In the genomic region with DNA sequence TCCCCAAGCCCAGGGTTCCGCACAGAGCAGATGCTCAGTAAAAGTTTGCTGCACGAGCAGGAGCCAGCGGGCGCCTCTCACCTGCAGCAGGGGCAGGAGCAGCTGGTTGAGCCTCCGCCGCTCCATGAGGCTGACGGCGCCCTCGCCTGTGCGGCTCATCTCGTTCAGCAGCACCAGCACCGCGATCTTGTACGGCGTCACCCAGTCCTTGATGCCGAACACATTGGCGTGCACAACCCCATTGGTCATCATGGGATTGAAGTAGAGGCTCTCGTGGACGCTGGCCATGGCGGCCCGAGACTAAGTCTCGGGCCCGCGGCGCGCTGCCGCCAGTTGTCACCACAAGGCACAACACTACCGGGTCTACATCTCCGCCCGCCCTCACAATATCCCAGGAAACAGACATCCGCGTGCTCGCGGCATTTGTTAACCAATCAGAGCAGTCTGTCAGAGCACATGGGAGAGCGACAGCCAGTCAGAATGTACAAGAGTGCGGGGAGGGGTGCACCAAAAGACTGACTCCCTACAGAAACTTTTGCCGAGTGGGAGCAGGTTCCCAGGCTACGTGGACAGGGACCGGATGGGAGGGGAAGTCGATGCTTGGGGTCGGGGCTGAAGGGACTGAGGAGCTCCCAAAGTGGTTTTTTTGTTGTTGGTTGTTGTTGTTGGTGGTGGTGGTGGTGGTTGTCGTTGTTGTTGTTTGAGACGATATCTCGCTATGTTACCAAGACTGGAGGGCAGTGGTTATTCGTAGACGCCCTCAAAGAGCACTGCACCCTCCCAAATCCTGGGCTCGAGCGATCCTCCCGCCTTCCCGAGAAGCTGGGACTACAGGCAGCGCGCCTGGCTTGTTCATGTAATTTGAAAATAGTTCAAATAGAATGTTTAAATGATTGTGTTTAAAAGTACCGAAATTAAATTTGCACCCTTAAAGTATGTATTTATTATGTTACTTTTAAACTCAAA, we compare ENCODE assay signal across 1 cellular context.
TF ChIP-seq lines count a peak whose summit lies in the region.

A gene with protein sequence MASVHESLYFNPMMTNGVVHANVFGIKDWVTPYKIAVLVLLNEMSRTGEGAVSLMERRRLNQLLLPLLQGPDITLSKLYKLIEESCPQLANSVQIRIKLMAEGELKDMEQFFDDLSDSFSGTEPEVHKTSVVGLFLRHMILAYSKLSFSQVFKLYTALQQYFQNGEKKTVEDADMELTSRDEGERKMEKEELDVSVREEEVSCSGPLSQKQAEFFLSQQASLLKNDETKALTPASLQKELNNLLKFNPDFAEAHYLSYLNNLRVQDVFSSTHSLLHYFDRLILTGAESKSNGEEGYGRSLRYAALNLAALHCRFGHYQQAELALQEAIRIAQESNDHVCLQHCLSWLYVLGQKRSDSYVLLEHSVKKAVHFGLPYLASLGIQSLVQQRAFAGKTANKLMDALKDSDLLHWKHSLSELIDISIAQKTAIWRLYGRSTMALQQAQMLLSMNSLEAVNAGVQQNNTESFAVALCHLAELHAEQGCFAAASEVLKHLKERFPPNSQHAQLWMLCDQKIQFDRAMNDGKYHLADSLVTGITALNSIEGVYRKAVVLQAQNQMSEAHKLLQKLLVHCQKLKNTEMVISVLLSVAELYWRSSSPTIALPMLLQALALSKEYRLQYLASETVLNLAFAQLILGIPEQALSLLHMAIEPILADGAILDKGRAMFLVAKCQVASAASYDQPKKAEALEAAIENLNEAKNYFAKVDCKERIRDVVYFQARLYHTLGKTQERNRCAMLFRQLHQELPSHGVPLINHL (minus strand): TSS at position 359 of the 966 bp plus-strand sequence. CDS start 71 bp downstream, at position 288.

TF ChIP-seq in HepG2, 621 proteins besides CTCF, POLR2A, EP300 and RAD21 (continued from another document and continues in another):
- TF ChIP-seq, protein P1, sequence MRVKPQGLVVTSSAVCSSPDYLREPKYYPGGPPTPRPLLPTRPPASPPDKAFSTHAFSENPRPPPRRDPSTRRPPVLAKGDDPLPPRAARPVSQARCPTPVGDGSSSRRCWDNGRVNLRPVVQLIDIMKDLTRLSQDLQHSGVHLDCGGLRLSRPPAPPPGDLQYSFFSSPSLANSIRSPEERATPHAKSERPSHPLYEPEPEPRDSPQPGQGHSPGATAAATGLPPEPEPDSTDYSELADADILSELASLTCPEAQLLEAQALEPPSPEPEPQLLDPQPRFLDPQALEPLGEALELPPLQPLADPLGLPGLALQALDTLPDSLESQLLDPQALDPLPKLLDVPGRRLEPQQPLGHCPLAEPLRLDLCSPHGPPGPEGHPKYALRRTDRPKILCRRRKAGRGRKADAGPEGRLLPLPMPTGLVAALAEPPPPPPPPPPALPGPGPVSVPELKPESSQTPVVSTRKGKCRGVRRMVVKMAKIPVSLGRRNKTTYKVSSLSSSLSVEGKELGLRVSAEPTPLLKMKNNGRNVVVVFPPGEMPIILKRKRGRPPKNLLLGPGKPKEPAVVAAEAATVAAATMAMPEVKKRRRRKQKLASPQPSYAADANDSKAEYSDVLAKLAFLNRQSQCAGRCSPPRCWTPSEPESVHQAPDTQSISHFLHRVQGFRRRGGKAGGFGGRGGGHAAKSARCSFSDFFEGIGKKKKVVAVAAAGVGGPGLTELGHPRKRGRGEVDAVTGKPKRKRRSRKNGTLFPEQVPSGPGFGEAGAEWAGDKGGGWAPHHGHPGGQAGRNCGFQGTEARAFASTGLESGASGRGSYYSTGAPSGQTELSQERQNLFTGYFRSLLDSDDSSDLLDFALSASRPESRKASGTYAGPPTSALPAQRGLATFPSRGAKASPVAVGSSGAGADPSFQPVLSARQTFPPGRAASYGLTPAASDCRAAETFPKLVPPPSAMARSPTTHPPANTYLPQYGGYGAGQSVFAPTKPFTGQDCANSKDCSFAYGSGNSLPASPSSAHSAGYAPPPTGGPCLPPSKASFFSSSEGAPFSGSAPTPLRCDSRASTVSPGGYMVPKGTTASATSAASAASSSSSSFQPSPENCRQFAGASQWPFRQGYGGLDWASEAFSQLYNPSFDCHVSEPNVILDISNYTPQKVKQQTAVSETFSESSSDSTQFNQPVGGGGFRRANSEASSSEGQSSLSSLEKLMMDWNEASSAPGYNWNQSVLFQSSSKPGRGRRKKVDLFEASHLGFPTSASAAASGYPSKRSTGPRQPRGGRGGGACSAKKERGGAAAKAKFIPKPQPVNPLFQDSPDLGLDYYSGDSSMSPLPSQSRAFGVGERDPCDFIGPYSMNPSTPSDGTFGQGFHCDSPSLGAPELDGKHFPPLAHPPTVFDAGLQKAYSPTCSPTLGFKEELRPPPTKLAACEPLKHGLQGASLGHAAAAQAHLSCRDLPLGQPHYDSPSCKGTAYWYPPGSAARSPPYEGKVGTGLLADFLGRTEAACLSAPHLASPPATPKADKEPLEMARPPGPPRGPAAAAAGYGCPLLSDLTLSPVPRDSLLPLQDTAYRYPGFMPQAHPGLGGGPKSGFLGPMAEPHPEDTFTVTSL (CRISPR knock-in tag; IDR thresholded peaks at IDR 0.05; ENCODE audit: borderline replicate concordance) = no peak
- TF ChIP-seq ZSCAN9 (CRISPR knock-in tag; IDR thresholded peaks at IDR 0.05; ENCODE audit: borderline replicate concordance) (peak; percentile 50; the same call in 1 of the 2 replicates), PAX8 (CRISPR knock-in tag; IDR thresholded peaks at IDR 0.05; ENCODE audit: borderline replicate concordance) (peak; percentile 86; the same call in 1 of the 2 replicates), ZSCAN29 (CRISPR knock-in tag; conservative IDR thresholded peaks at IDR 0.05) (no peak), AKAP8 (CRISPR knock-in tag; IDR thresholded peaks at IDR 0.05) (peak; percentile 62; the same call in 1 of the 2 replicates), ZMYM3 (CRISPR knock-in tag; IDR thresholded peaks at IDR 0.05) (peak; percentile 79), ZNF781 (CRISPR knock-in tag; IDR thresholded peaks at IDR 0.05; ENCODE audit: borderline replicate concordance, not compliant biosample characterization) (no peak), NFYC (CRISPR knock-in tag; IDR thresholded peaks at IDR 0.05) (peak; percentile 98), CBX2 (IDR thresholded peaks at IDR 0.05; ENCODE audit: low read depth, low read length) (no peak; the same call in 1 of the 2 replicates), CBX2 (CRISPR knock-in tag; IDR thresholded peaks at IDR 0.05; ENCODE audit: low read depth) (no peak), ZNF101 (CRISPR knock-in tag; IDR thresholded peaks at IDR 0.05; ENCODE audit: borderline replicate concordance, low read depth) (no peak), ADNP (CRISPR knock-in tag; IDR thresholded peaks at IDR 0.05) (no peak), ZNF282 (IDR thresholded peaks at IDR 0.05; ENCODE audit: partially characterized antibody) (no peak), ATRX (CRISPR knock-in tag; IDR thresholded peaks at IDR 0.05; ENCODE audit: borderline replicate concordance) (no peak), SALL2 (CRISPR knock-in tag; IDR thresholded peaks at IDR 0.05) (peak; percentile 59; the same call in 1 of the 2 replicates), PLRG1 (conservative IDR thresholded peaks at IDR 0.05) (no peak), RXRB (CRISPR knock-in tag; IDR thresholded peaks at IDR 0.05; ENCODE audit: borderline replicate concordance) (peak; percentile 64), TBL1XR1 (IDR thresholded peaks at IDR 0.05; ENCODE audit: borderline replicate concordance, low read length, partially characterized antibody) (peak; percentile 72), ZNF331 (CRISPR knock-in tag; IDR thresholded peaks at IDR 0.05) (peak; percentile 67), TBX3 (IDR thresholded peaks at IDR 0.05; ENCODE audit: borderline replicate concordance) (peak; percentile 68; the same call in 1 of the 2 replicates), SIX4 (CRISPR knock-in tag; IDR thresholded peaks at IDR 0.05) (no peak; the same call in 1 of the 2 replicates), ZNF124 (CRISPR knock-in tag; IDR thresholded peaks at IDR 0.05) (peak; percentile 90), LCORL (IDR thresholded peaks at IDR 0.05) (0 out of 2 replicates have a peak, but pooled peaks have one; percentile 32), LCORL (CRISPR knock-in tag; IDR thresholded peaks at IDR 0.05) (peak; percentile 27; the same call in 1 of the 2 replicates), KMT2B (CRISPR knock-in tag; IDR thresholded peaks at IDR 0.05) (peak; percentile 96), TBX2 (CRISPR knock-in tag; IDR thresholded peaks at IDR 0.05; ENCODE audit: borderline replicate concordance) (peak; percentile 43; the same call in 1 of the 2 replicates), ARNTL (CRISPR knock-in tag; IDR thresholded peaks at IDR 0.05) (peak; percentile 74; the same call in 1 of the 2 replicates), FOXK1 (CRISPR knock-in tag; IDR thresholded peaks at IDR 0.05; ENCODE audit: borderline replicate concordance, low read depth) (peak; percentile 96; the same call in 1 of the 2 replicates), ZNF501 (CRISPR knock-in tag; IDR thresholded peaks at IDR 0.05) (peak; percentile 89)
- TF ChIP-seq, protein P2, sequence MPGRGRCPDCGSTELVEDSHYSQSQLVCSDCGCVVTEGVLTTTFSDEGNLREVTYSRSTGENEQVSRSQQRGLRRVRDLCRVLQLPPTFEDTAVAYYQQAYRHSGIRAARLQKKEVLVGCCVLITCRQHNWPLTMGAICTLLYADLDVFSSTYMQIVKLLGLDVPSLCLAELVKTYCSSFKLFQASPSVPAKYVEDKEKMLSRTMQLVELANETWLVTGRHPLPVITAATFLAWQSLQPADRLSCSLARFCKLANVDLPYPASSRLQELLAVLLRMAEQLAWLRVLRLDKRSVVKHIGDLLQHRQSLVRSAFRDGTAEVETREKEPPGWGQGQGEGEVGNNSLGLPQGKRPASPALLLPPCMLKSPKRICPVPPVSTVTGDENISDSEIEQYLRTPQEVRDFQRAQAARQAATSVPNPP (CRISPR knock-in tag; IDR thresholded peaks at IDR 0.05) = no peak
- TF ChIP-seq, protein P3, sequence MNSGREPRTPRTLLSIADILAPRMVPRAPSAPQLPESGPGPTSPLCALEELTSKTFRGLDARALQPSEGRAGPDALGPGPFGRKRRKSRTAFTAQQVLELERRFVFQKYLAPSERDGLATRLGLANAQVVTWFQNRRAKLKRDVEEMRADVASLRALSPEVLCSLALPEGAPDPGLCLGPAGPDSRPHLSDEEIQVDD (CRISPR knock-in tag; IDR thresholded peaks at IDR 0.05; ENCODE audit: borderline replicate concordance) = no peak
- TF ChIP-seq, protein P4, sequence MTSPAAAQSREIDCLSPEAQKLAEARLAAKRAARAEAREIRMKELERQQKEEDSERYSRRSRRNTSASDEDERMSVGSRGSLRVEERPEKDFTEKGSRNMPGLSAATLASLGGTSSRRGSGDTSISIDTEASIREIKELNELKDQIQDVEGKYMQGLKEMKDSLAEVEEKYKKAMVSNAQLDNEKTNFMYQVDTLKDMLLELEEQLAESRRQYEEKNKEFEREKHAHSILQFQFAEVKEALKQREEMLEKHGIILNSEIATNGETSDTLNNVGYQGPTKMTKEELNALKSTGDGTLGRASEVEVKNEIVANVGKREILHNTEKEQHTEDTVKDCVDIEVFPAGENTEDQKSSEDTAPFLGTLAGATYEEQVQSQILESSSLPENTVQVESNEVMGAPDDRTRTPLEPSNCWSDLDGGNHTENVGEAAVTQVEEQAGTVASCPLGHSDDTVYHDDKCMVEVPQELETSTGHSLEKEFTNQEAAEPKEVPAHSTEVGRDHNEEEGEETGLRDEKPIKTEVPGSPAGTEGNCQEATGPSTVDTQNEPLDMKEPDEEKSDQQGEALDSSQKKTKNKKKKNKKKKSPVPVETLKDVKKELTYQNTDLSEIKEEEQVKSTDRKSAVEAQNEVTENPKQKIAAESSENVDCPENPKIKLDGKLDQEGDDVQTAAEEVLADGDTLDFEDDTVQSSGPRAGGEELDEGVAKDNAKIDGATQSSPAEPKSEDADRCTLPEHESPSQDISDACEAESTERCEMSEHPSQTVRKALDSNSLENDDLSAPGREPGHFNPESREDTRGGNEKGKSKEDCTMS (CRISPR knock-in tag; conservative IDR thresholded peaks at IDR 0.05) = no peak; the same call in 1 of the 2 replicates
- TF ChIP-seq, protein P5, sequence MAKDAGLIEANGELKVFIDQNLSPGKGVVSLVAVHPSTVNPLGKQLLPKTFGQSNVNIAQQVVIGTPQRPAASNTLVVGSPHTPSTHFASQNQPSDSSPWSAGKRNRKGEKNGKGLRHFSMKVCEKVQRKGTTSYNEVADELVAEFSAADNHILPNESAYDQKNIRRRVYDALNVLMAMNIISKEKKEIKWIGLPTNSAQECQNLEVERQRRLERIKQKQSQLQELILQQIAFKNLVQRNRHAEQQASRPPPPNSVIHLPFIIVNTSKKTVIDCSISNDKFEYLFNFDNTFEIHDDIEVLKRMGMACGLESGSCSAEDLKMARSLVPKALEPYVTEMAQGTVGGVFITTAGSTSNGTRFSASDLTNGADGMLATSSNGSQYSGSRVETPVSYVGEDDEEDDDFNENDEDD (CRISPR knock-in tag; IDR thresholded peaks at IDR 0.05; ENCODE audit: borderline replicate concordance) = peak; percentile 85
- TF ChIP-seq, protein P6, sequence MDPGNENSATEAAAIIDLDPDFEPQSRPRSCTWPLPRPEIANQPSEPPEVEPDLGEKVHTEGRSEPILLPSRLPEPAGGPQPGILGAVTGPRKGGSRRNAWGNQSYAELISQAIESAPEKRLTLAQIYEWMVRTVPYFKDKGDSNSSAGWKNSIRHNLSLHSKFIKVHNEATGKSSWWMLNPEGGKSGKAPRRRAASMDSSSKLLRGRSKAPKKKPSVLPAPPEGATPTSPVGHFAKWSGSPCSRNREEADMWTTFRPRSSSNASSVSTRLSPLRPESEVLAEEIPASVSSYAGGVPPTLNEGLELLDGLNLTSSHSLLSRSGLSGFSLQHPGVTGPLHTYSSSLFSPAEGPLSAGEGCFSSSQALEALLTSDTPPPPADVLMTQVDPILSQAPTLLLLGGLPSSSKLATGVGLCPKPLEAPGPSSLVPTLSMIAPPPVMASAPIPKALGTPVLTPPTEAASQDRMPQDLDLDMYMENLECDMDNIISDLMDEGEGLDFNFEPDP (CRISPR knock-in tag; conservative IDR thresholded peaks at IDR 0.05) = no peak
- TF ChIP-seq, protein P7, sequence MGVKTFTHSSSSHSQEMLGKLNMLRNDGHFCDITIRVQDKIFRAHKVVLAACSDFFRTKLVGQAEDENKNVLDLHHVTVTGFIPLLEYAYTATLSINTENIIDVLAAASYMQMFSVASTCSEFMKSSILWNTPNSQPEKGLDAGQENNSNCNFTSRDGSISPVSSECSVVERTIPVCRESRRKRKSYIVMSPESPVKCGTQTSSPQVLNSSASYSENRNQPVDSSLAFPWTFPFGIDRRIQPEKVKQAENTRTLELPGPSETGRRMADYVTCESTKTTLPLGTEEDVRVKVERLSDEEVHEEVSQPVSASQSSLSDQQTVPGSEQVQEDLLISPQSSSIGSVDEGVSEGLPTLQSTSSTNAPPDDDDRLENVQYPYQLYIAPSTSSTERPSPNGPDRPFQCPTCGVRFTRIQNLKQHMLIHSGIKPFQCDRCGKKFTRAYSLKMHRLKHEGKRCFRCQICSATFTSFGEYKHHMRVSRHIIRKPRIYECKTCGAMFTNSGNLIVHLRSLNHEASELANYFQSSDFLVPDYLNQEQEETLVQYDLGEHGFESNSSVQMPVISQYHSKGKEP (CRISPR knock-in tag; IDR thresholded peaks at IDR 0.05) = peak; percentile 18; the same call in 1 of the 2 replicates
- TF ChIP-seq, protein P8, sequence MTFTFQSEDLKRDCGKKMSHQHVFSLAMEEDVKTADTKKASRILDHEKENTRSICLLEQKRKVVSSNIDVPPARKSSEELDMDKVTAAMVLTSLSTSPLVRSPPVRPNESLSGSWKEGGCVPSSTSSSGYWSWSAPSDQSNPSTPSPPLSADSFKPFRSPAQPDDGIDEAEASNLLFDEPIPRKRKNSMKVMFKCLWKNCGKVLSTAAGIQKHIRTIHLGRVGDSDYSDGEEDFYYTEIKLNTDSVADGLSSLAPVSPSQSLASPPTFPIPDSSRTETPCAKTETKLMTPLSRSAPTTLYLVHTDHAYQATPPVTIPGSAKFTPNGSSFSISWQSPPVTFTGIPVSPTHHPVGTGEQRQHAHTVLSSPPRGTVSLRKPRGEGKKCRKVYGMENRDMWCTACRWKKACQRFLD (CRISPR knock-in tag; IDR thresholded peaks at IDR 0.05; ENCODE audit: borderline replicate concordance) = peak; percentile 48; the same call in 1 of the 2 replicates
